ENCODE assay signal across 8 cellular contexts in the genomic region with DNA sequence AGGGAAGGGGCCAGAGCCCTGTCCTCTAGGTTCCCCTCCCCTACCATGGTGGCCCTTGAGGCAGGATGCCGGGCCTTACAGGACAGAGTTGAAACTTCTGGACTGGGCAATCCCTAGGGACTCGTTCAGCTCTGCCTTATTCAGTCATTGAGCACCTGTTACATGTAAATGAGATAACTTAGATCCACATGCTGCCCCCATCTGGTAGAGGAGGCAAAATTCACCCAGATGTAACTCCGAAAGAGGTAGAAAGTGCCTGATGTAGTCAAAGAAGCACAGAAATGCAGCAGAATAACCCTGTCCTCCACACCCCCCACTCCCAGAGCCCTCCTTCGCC. TPM values are rescaled to one million over a fixed set of nuclear protein-coding genes. Genes with fewer than 3 reads are reported as not detected.
DNase-seq lines count a peak whose midpoint lies in the region; ATAC-seq and TF ChIP-seq lines count a peak whose summit lies in the region.

No MANE protein-coding gene starts in this region.

- DNase-seq in AG09319 (ENCODE audit: extremely low read depth, low read depth) (peak; percentile 29), NCI-H2029 (lab: John Stamatoyannopoulos, UW) (peak; percentile 84), coronary artery (ENCODE audit: low spot score) (no peak), left lung (peak in 1 of 2 donors; percentile 57)
- DNase-seq in T-helper 2 cell treated with Interferon-gamma antibody and Interleukin-4, amounts not matched to agents 5 μg/mL and 100 μg/mL, for 36 hours (ENCODE audit: low spot score): peak; percentile 42
- DNase-seq in stimulated activated CD8-positive, alpha-beta memory T cell treated with anti-CD3 and anti-CD28 coated beads, Interleukin-7, amount 100 ng/mL, for 4 hours (ENCODE audit: low read depth in 2 of 2): peak; percentile 2 to 5

- peaks cover 0 to 7% of the 10 kb centered on the region in 2 donors for H3K9me3 ChIP-seq in left lung

- H3K36me3 Mint-ChIP-seq in T-helper 2 cell treated with Interferon-gamma antibody and Interleukin-4, amounts not matched to agents 5 μg/mL and 100 μg/mL, for 36 hours (ENCODE audit: low read depth): no peaks in the 10 kb centered on the region

- peaks cover 58% of the 10 kb centered on the region for H3K27me3 Mint-ChIP-seq in T-helper 2 cell treated with Interferon-gamma antibody and Interleukin-4, amounts not matched to agents 5 μg/mL and 100 μg/mL, for 36 hours (ENCODE audit: low read depth)

- H3K27ac ChIP-seq in coronary artery (peak overlapping the region; percentile 91 to 95), left lung (no peak overlapping the region)

- H3K27ac Mint-ChIP-seq in T-helper 2 cell treated with Interferon-gamma antibody and Interleukin-4, amounts not matched to agents 5 μg/mL and 100 μg/mL, for 36 hours: no peak overlapping the region

- intact Hi-C loops in left lung (cut with DNase I): no loop called here

- TF ChIP-seq CTCF in AG09319 (IDR thresholded peaks at IDR 0.05; ENCODE audit: low read depth, low read length): peak; percentile 70
- TF ChIP-seq CTCF in coronary artery (IDR thresholded peaks at IDR 0.05): peak; percentile 55
- TF ChIP-seq CTCF in left lung (IDR thresholded peaks at IDR 0.05): peak; percentile 61 to 71

- peaks cover 8% of the 10 kb centered on the region for H3K9me3 Mint-ChIP-seq in T-helper 2 cell treated with Interferon-gamma antibody and Interleukin-4, amounts not matched to agents 5 μg/mL and 100 μg/mL, for 36 hours

- peaks cover 0 to 27% of the 10 kb centered on the region in 2 donors for H3K27me3 ChIP-seq in left lung

- ATAC-seq in GM18511 (IDR thresholded peaks at IDR 0.05; ENCODE audit: unreplicated experiment): peak; percentile 91
- ATAC-seq in HG03066 (IDR thresholded peaks at IDR 0.05; ENCODE audit: low read depth, unreplicated experiment): peak; percentile 62
- ATAC-seq in left lung: peak; percentile 89

- peak overlapping the region; percentile 83 for H3K4me3 ChIP-seq in coronary artery
- H3K4me3 ChIP-seq in left lung: peak overlapping the region; percentile 41 to 54

- H3K4me1 Mint-ChIP-seq in T-helper 2 cell treated with Interferon-gamma antibody and Interleukin-4, amounts not matched to agents 5 μg/mL and 100 μg/mL, for 36 hours (ENCODE audit: low read depth): peaks cover 11% of the 10 kb centered on the region

- peak overlapping the region; percentile 58 for H3K4me3 Mint-ChIP-seq in T-helper 2 cell treated with Interferon-gamma antibody and Interleukin-4, amounts not matched to agents 5 μg/mL and 100 μg/mL, for 36 hours

- H3K4me1 ChIP-seq in left lung: peaks cover 4 to 54% of the 10 kb centered on the region in 2 donors

- H3K36me3 ChIP-seq in left lung: no peaks in the 10 kb centered on the region

RNA-seq across cellular contexts. Expression of a gene that starts 1.5 kb away (rescaled TPM):
- total RNA-seq in left lung: 1 to 10 TPM; 4.8 to 7.5 TPM

Comparison
In these comparisons a context has a peak if more than half of its experiments do, and no peak if none do; other contexts are left out.
1. H3K27ac ChIP-seq: peak in coronary artery (2 of 2); none in left lung (0 of 2).
2. Peak in every context shown above with its lines, with median percentiles within 50 percentile points of each other: CTCF ChIP-seq and ATAC-seq.